In the genomic region with DNA sequence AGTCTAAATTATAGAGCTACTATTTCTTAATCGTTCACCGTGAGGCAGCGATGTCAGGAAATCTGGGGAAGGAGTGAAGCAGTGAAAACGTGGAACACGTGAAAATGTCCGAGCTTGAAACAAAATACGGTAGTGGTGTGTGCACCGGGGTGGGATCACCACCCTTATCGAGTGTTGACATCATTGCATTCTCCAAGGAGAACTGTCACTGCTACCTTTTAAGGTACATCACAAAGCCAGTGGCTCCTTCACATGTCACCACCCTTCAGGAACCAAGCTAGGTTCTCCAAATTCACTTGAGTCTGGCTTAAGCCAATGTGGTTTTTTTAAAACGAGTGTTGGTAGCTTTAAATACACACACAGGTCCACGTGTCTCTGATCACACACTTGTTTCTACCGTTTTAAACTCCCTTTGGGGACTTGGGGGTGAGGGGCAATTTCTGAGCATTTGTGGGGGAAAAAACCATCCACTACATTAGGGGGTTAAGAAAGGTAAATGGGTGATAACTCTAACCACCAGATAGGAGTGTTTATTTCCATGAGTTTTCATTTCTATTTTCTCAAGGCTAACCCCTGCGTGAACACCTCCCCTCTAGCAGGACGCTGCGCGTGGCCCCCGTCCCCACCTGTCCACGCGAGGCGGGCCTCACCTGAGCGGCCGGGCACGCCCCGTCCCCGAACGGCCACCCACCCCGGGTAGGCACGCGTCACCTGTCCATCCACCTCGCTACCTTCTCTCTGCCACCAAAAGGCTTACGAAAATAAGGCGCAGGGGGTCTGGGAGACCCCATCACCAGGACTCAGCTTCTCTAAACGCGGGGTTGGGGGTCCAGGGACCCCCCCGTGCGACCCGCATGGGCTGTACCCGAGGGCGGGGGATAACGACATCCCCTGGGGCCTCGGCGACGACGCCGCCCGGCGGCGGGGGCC, we compare ENCODE assay signal across 8 cellular contexts. TPM values are rescaled to one million over a fixed set of nuclear protein-coding genes. Genes with fewer than 3 reads are reported as not detected.
A peak's percentile ranks its signal among the peaks of the same experiment; 100 is the strongest.
DNase-seq lines count a peak whose midpoint lies in the region; ATAC-seq and TF ChIP-seq lines count a peak whose summit lies in the region.

No MANE protein-coding gene starts in this region.

- H3K36me3 Mint-ChIP-seq in effector memory CD8-positive, alpha-beta T cell (ENCODE audit: insufficient read depth), result no peaks in the 10 kb centered on the region

- ATAC-seq in HG02759 (IDR thresholded peaks at IDR 0.05; ENCODE audit: unreplicated experiment), result peak; percentile 30
- ATAC-seq in effector memory CD8-positive, alpha-beta T cell (replicated peaks), result peak; percentile 35

- H3K36me3 ChIP-seq in thyroid gland, result no peaks in the 10 kb centered on the region

- H3K27ac Mint-ChIP-seq in effector memory CD8-positive, alpha-beta T cell, result peak overlapping the region; percentile 38 to 58

- intact Hi-C loops in thyroid gland (cut with DNase I), result no loop called here

- peaks cover 21 to 26% of the 10 kb centered on the region in 2 donors for H3K4me1 Mint-ChIP-seq in effector memory CD8-positive, alpha-beta T cell (ENCODE audit: low read depth in 2 of 2)

- H3K27me3 ChIP-seq in mononuclear cell (ENCODE audit: insufficient read depth, low read length) (no peaks in the 10 kb centered on the region), thyroid gland (no peaks in the 10 kb centered on the region)

- peak overlapping the region in 1 of 3 donors; percentile 67 for H3K27ac ChIP-seq in thyroid gland

- no peak for TF ChIP-seq CTCF in thyroid gland (IDR thresholded peaks at IDR 0.05)

- H3K4me3 ChIP-seq in mononuclear cell (ENCODE audit: low read length) (peak overlapping the region; percentile 63), thyroid gland (replicated peaks in 1 of 3) (peak overlapping the region; percentile 41 to 70 (median 66))

- H3K4me1 ChIP-seq in mononuclear cell (ENCODE audit: insufficient read depth, low read length) (peaks cover 21% of the 10 kb centered on the region), thyroid gland (peaks cover 6 to 10% of the 10 kb centered on the region in 2 donors)

- H3K9me3 Mint-ChIP-seq in effector memory CD8-positive, alpha-beta T cell, result no peaks in the 10 kb centered on the region

- 1 to 2% methylated on average over 28 to 34 of the region's 48 CpGs for WGBS in thyroid gland, 2 donors

- H3K9me3 ChIP-seq in mononuclear cell (ENCODE audit: low read depth, low read length) (no peaks in the 10 kb centered on the region), thyroid gland (no peaks in the 10 kb centered on the region)

- no peaks in the 10 kb centered on the region for H3K27me3 Mint-ChIP-seq in effector memory CD8-positive, alpha-beta T cell

- DNase-seq in activated gamma-delta T cell treated with Interleukin-2 at 50 U/mL for 16 hours (peak; percentile 22), activated gamma-delta T cell (lab: John Stamatoyannopoulos, UW) (no peak), NCI-H2029 (lab: John Stamatoyannopoulos, UW) (peak; percentile 36), thyroid gland (peak; percentile 60 to 61)
- peak; percentile 18 for DNase-seq in activated CD4-positive, alpha-beta T cell treated with anti-CD3 and anti-CD28 coated beads, Interleukin-2, amount 50 U/mL, for 1 hour
- peak in 2 of 3 experiments; percentile 12 to 20 for DNase-seq in effector memory CD8-positive, alpha-beta T cell

- TF ChIP-seq POLR2A in thyroid gland (IDR thresholded peaks at IDR 0.05), result no peak

- H3K4me3 Mint-ChIP-seq in effector memory CD8-positive, alpha-beta T cell, result peak overlapping the region; percentile 85 to 86

RNA-seq across cellular contexts. Expression of a gene that starts 1.0 kb away (rescaled TPM):
- total RNA-seq in mononuclear cell (8.1 TPM), thyroid gland (10 to 100 TPM in 1 of 4 donors, 1 to 10 TPM in 3; 4.7 to 12.3 (median 7.3) TPM)
